1 cellular context compared by ENCODE assay signal in the genomic region with DNA sequence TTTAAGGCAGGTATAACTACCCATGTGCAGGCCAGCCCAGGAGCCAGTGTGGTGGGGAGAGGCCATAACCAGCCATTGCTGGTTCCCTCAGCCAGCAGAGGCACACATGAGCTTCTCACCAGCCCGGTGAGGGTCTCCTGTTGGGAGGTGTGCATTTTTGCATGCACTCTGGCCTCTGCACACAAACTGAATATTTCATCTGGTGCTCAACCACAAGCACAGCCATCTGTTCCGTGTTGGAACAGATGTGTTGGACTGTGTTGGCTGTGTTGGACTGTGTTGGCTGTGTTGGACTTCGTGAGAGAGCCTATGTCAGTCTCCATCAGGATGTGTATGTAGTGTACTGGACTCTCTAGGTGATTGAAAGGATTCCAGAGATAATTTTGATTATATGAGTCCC.
TF ChIP-seq lines count a peak whose summit lies in the region.

No MANE protein-coding gene starts in this region.

TF ChIP-seq in GM23338, 12 proteins besides CTCF, POLR2A, EP300 and RAD21 (continued from another document):
- TF ChIP-seq, protein P1, sequence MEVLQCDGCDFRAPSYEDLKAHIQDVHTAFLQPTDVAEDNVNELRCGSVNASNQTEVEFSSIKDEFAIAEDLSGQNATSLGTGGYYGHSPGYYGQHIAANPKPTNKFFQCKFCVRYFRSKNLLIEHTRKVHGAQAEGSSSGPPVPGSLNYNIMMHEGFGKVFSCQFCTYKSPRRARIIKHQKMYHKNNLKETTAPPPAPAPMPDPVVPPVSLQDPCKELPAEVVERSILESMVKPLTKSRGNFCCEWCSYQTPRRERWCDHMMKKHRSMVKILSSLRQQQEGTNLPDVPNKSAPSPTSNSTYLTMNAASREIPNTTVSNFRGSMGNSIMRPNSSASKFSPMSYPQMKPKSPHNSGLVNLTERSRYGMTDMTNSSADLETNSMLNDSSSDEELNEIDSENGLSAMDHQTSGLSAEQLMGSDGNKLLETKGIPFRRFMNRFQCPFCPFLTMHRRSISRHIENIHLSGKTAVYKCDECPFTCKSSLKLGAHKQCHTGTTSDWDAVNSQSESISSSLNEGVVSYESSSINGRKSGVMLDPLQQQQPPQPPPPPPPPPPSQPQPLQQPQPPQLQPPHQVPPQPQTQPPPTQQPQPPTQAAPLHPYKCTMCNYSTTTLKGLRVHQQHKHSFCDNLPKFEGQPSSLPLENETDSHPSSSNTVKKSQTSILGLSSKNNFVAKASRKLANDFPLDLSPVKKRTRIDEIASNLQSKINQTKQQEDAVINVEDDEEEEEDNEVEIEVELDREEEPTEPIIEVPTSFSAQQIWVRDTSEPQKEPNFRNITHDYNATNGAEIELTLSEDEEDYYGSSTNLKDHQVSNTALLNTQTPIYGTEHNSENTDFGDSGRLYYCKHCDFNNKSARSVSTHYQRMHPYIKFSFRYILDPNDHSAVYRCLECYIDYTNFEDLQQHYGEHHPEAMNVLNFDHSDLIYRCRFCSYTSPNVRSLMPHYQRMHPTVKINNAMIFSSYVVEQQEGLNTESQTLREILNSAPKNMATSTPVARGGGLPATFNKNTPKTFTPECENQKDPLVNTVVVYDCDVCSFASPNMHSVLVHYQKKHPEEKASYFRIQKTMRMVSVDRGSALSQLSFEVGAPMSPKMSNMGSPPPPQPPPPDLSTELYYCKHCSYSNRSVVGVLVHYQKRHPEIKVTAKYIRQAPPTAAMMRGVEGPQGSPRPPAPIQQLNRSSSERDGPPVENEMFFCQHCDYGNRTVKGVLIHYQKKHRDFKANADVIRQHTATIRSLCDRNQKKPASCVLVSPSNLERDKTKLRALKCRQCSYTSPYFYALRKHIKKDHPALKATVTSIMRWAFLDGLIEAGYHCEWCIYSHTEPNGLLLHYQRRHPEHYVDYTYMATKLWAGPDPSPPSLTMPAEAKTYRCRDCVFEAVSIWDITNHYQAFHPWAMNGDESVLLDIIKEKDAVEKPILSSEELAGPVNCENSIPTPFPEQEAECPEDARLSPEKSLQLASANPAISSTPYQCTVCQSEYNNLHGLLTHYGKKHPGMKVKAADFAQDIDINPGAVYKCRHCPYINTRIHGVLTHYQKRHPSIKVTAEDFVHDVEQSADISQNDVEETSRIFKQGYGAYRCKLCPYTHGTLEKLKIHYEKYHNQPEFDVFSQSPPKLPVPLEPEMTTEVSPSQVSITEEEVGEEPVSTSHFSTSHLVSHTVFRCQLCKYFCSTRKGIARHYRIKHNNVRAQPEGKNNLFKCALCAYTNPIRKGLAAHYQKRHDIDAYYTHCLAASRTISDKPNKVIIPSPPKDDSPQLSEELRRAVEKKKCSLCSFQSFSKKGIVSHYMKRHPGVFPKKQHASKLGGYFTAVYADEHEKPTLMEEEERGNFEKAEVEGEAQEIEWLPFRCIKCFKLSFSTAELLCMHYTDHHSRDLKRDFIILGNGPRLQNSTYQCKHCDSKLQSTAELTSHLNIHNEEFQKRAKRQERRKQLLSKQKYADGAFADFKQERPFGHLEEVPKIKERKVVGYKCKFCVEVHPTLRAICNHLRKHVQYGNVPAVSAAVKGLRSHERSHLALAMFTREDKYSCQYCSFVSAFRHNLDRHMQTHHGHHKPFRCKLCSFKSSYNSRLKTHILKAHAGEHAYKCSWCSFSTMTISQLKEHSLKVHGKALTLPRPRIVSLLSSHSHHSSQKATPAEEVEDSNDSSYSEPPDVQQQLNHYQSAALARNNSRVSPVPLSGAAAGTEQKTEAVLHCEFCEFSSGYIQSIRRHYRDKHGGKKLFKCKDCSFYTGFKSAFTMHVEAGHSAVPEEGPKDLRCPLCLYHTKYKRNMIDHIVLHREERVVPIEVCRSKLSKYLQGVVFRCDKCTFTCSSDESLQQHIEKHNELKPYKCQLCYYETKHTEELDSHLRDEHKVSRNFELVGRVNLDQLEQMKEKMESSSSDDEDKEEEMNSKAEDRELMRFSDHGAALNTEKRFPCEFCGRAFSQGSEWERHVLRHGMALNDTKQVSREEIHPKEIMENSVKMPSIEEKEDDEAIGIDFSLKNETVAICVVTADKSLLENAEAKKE (CRISPR knock-in tag; IDR thresholded peaks at IDR 0.05), result no peak
- TF ChIP-seq, protein P2, sequence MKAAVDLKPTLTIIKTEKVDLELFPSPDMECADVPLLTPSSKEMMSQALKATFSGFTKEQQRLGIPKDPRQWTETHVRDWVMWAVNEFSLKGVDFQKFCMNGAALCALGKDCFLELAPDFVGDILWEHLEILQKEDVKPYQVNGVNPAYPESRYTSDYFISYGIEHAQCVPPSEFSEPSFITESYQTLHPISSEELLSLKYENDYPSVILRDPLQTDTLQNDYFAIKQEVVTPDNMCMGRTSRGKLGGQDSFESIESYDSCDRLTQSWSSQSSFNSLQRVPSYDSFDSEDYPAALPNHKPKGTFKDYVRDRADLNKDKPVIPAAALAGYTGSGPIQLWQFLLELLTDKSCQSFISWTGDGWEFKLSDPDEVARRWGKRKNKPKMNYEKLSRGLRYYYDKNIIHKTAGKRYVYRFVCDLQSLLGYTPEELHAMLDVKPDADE (IDR thresholded peaks at IDR 0.05), result no peak
- no peak for TF ChIP-seq ZNF114 (CRISPR knock-in tag; IDR thresholded peaks at IDR 0.05)
- no peak for TF ChIP-seq REST (IDR thresholded peaks at IDR 0.05; ENCODE audit: unreplicated experiment)
- no peak for TF ChIP-seq EZH2phosphoT487 (IDR thresholded peaks at IDR 0.05; ENCODE audit: unreplicated experiment)
